In the genomic region with DNA sequence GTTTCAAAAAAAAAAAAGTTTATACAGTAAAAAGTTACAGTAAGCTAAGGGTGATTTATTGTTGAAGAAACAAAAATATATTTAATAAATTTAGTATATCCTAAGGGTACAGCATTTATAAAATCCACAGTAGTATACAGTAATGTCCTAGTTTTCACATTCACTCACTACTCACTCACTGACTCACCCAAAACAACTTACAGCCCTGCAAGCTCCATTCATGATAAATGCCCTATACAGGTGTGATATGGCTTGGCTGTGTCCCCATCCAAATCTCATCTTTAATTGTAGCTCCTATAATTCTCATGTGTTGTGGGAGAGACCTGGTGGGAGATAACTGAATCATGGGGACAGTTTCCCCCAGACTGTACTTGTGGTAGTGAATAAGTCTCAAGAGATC, we compare ENCODE assay signal across 10 cellular contexts.
"Had no signal": no experiment of that assay in that cellular context is flagged by ENCODE, and none has a peak within 500 bp of the region (broad histone marks: within the 10 kb centered on the region; RNA-seq: fewer than 3 reads in every experiment).

No MANE protein-coding gene starts in this region.

- H3K4me3 Mint-ChIP-seq: HFFc6 had no signal

- ATAC-seq: HCT116, HepG2, K562 had no signal

- H3K27ac ChIP-seq: GM23248, HL-60 had no signal

- H3K27ac Mint-ChIP-seq: HFFc6 had no signal

- H3K4me3 ChIP-seq: GM23248, HAP-1, K562 had no signal

- H2AFZ ChIP-seq: GM23248 had no signal

- H3K4me1 ChIP-seq: HAP-1 had no signal

- H3K9ac ChIP-seq: GM23248 had no signal

- H3K36me3 ChIP-seq: HAP-1 had no signal

- DNase-seq: GM23248, GOT3, H7, HFFc6, IMR-90 had no signal
